16 cellular contexts compared by ENCODE assay signal in genomic region chr1:17791464-17791863, GRCh38. TPM values are rescaled to one million over a fixed set of nuclear protein-coding genes. Genes with fewer than 3 reads are reported as not detected.
A peak's percentile ranks its signal among the peaks of the same experiment; 100 is the strongest.
DNase-seq lines count a peak whose midpoint lies in the region; ATAC-seq lines count a peak whose summit lies in the region.
"Had no signal": no experiment of that assay in that cellular context is flagged by ENCODE, and none has a peak within 500 bp of the region (broad histone marks: within the 10 kb centered on the region; RNA-seq: fewer than 3 reads in every experiment).

No MANE protein-coding gene starts in this region.

- intact Hi-C loops in posterior vena cava (cut with DNase I), result no loop called here

- no peak for ATAC-seq in GM19023 (IDR thresholded peaks at IDR 0.05; ENCODE audit: unreplicated experiment)
- ATAC-seq: CD8-positive, alpha-beta T cell had no signal

- peak; percentile 5 for DNase-seq in NCI-H446 treated with DMSO at 0.1 percent for 48 hours (lab: John Stamatoyannopoulos, UW)
- peak; percentile 36 for DNase-seq in islet precursor cell
- peak; percentile 28 for DNase-seq in posterior vena cava (ENCODE audit: low spot score)
- no peak for DNase-seq in DMS153 (lab: John Stamatoyannopoulos, UW)
- no peak for DNase-seq in GF-D8 (lab: John Stamatoyannopoulos, UW)
- DNase-seq: C1 segment of cervical spinal cord; Caco-2; CD8-positive, alpha-beta T cell; DMS79; EL; GDM1; GOT3; H7; HCEC 1CT had no signal

RNA-seq across cellular contexts. Expression of gene ACTL8, which starts 36.3 kb away (rescaled TPM):
- not detected for total RNA-seq in posterior vena cava
- total RNA-seq: A172; CD8-positive, alpha-beta T cell had no signal

Comparison
In these comparisons a context has a peak if more than half of its experiments do, and no peak if none do; other contexts are left out.
1. DNase-seq: peak in NCI-H446 treated with DMSO at 0.1 percent for 48 hours (single experiment), islet precursor cell (single experiment) and posterior vena cava (single experiment); none in DMS153 (single experiment) and GF-D8 (single experiment).